ENCODE assay signal across 1 cellular context in genomic region chr10:110206988-110207804, GRCh38.
TF ChIP-seq lines count a peak whose summit lies in the region.

TSS of gene MXI1 (plus strand) at chr10:110207605. CDS start at chr10:110207809, 204 bp downstream.

TF ChIP-seq in HEK293, 187 proteins besides CTCF, POLR2A, EP300 and RAD21 (continued from another document and continues in another):
- TF ChIP-seq ZBTB10 (tag by site-specific recombination; IDR thresholded peaks at IDR 0.05): peak; percentile 76
- no peak for TF ChIP-seq SETDB1 (IDR thresholded peaks at IDR 0.05; ENCODE audit: insufficient read length, low read length)
- TF ChIP-seq RBAK (tag by site-specific recombination; IDR thresholded peaks at IDR 0.05): no peak
- TF ChIP-seq ZIC2 (tag by site-specific recombination; IDR thresholded peaks at IDR 0.05): peak; percentile 54; the same call in 1 of the 2 replicates
- no peak for TF ChIP-seq ZNF404 (tag by site-specific recombination; IDR thresholded peaks at IDR 0.05)
- peak; percentile 70; the same call in 1 of the 2 replicates for TF ChIP-seq ZNF610 (tag by site-specific recombination; IDR thresholded peaks at IDR 0.05; ENCODE audit: borderline replicate concordance)
- no peak for TF ChIP-seq ZNF146 (tag by site-specific recombination; IDR thresholded peaks at IDR 0.05)
- no peak; the same call in 1 of the 2 replicates for TF ChIP-seq ZNF37A (tag by site-specific recombination; IDR thresholded peaks at IDR 0.05)
- no peak for TF ChIP-seq ZNF16 (tag by site-specific recombination; IDR thresholded peaks at IDR 0.05; ENCODE audit: low read depth)
- no peak for TF ChIP-seq PRDM6 (tag by site-specific recombination; IDR thresholded peaks at IDR 0.05)
- no peak; the same call in 1 of the 2 replicates for TF ChIP-seq ZNF394 (tag by site-specific recombination; IDR thresholded peaks at IDR 0.05; ENCODE audit: borderline replicate concordance)
- no peak for TF ChIP-seq ZNF202 (tag by site-specific recombination; IDR thresholded peaks at IDR 0.05; ENCODE audit: borderline replicate concordance)
- peak; percentile 25; the same call in 1 of the 2 replicates for TF ChIP-seq MZF1 (tag by site-specific recombination; IDR thresholded peaks at IDR 0.05; ENCODE audit: borderline replicate concordance)
- TF ChIP-seq ZNF239 (tag by site-specific recombination; IDR thresholded peaks at IDR 0.05): peak; percentile 55; the same call in 1 of the 2 replicates
- TF ChIP-seq ZNF600 (tag by site-specific recombination; IDR thresholded peaks at IDR 0.05): peak; percentile 95
- TF ChIP-seq ZNF324 (tag by site-specific recombination; IDR thresholded peaks at IDR 0.05): peak; percentile 94
- TF ChIP-seq ZNF768 (tag by site-specific recombination; IDR thresholded peaks at IDR 0.05): no peak
- TF ChIP-seq ZBTB21 (tag by site-specific recombination; IDR thresholded peaks at IDR 0.05): peak; percentile 45; the same call in 1 of the 2 replicates
- TF ChIP-seq ZNF24 (tag by site-specific recombination; IDR thresholded peaks at IDR 0.05): peak; percentile 84
- TF ChIP-seq ZNF654 (tag by site-specific recombination; IDR thresholded peaks at IDR 0.05; ENCODE audit: low read depth): no peak
- TF ChIP-seq ZNF473 (tag by site-specific recombination; IDR thresholded peaks at IDR 0.05): no peak
- peak; percentile 96 for TF ChIP-seq ZNF660 (tag by site-specific recombination; IDR thresholded peaks at IDR 0.05)
- TF ChIP-seq ELK4 (IDR thresholded peaks at IDR 0.05; ENCODE audit: borderline replicate concordance, low read depth, low read length): no peak
- TF ChIP-seq ZNF211 (tag by site-specific recombination; IDR thresholded peaks at IDR 0.05; ENCODE audit: low read depth): no peak
- TF ChIP-seq ZNF169 (tag by site-specific recombination; IDR thresholded peaks at IDR 0.05): no peak
- TF ChIP-seq ZNF114 (tag by site-specific recombination; IDR thresholded peaks at IDR 0.05): no peak
- TF ChIP-seq PBX3 (CRISPR knock-in tag; IDR thresholded peaks at IDR 0.05): 0 out of 2 replicates have a peak, but pooled peaks have one; percentile 31
- TF ChIP-seq ZNF175 (tag by site-specific recombination; IDR thresholded peaks at IDR 0.05): no peak
- no peak for TF ChIP-seq ZNF248 (tag by site-specific recombination; IDR thresholded peaks at IDR 0.05)
- TF ChIP-seq ZBTB26 (tag by site-specific recombination; optimal IDR thresholded peaks at IDR 0.05): peak; percentile 95
- no peak for TF ChIP-seq ZNF791 (tag by site-specific recombination; IDR thresholded peaks at IDR 0.05)
- no peak for TF ChIP-seq ZSCAN23 (tag by site-specific recombination; IDR thresholded peaks at IDR 0.05)
- TF ChIP-seq ZNF280C (tag by site-specific recombination; IDR thresholded peaks at IDR 0.05): no peak
- no peak for TF ChIP-seq ZNF544 (tag by site-specific recombination; IDR thresholded peaks at IDR 0.05)
- no peak for TF ChIP-seq ZNF518A (tag by site-specific recombination; conservative IDR thresholded peaks at IDR 0.05; ENCODE audit: low read depth)
- TF ChIP-seq ZNF433 (tag by site-specific recombination; IDR thresholded peaks at IDR 0.05; ENCODE audit: low read depth): no peak
- TF ChIP-seq KLF9 (tag by site-specific recombination; IDR thresholded peaks at IDR 0.05; ENCODE audit: low read depth): peak; percentile 60
- TF ChIP-seq GLIS2 (tag by site-specific recombination; IDR thresholded peaks at IDR 0.05): peak; percentile 67
- TF ChIP-seq IKZF3 (tag by site-specific recombination; IDR thresholded peaks at IDR 0.05): peak; percentile 46; the same call in 1 of the 2 replicates
- TF ChIP-seq KLF1 (tag by site-specific recombination; IDR thresholded peaks at IDR 0.05): peak; percentile 57; the same call in 1 of the 2 replicates
- TF ChIP-seq ZNF830 (tag by site-specific recombination; IDR thresholded peaks at IDR 0.05; ENCODE audit: low read depth): no peak
- no peak for TF ChIP-seq ZNF362 (tag by site-specific recombination; IDR thresholded peaks at IDR 0.05)
- no peak for TF ChIP-seq ZNF658 (tag by site-specific recombination; IDR thresholded peaks at IDR 0.05)
- TF ChIP-seq YY2 (tag by site-specific recombination; IDR thresholded peaks at IDR 0.05): peak; percentile 52
- TF ChIP-seq ZNF423 (tag by site-specific recombination; IDR thresholded peaks at IDR 0.05): peak; percentile 61
- TF ChIP-seq MYNN (tag by site-specific recombination; IDR thresholded peaks at IDR 0.05; ENCODE audit: borderline replicate concordance): peak; percentile 98
- TF ChIP-seq ZNF792 (tag by site-specific recombination; IDR thresholded peaks at IDR 0.05): no peak
- peak; percentile 84 for TF ChIP-seq KLF8 (tag by site-specific recombination; IDR thresholded peaks at IDR 0.05)
- TF ChIP-seq ZNF416 (tag by site-specific recombination; IDR thresholded peaks at IDR 0.05): no peak
- peak; percentile 85 for TF ChIP-seq ZBTB8A (tag by site-specific recombination; IDR thresholded peaks at IDR 0.05)
- TF ChIP-seq ZFP3 (tag by site-specific recombination; IDR thresholded peaks at IDR 0.05; ENCODE audit: low read depth): no peak
- TF ChIP-seq ZNF266 (tag by site-specific recombination; IDR thresholded peaks at IDR 0.05; ENCODE audit: low read depth): no peak
- no peak for TF ChIP-seq HOXC10 (CRISPR knock-in tag; IDR thresholded peaks at IDR 0.05)
- TF ChIP-seq ZXDB (tag by site-specific recombination; IDR thresholded peaks at IDR 0.05): peak; percentile 88
- no peak for TF ChIP-seq ZNF677 (tag by site-specific recombination; IDR thresholded peaks at IDR 0.05)
- TF ChIP-seq ZNF785 (tag by site-specific recombination; IDR thresholded peaks at IDR 0.05): no peak; the same call in 1 of the 2 replicates
- TF ChIP-seq SP2 (tag by site-specific recombination; IDR thresholded peaks at IDR 0.05): 0 out of 2 replicates have a peak, but pooled peaks have one; percentile 7
